8 cellular contexts compared by ENCODE assay signal in genomic region chr4:83010522-83011318, GRCh38. TPM values are rescaled to one million over a fixed set of nuclear protein-coding genes. Genes with fewer than 3 reads are reported as not detected.
DNase-seq lines count a peak whose midpoint lies in the region; ATAC-seq and TF ChIP-seq lines count a peak whose summit lies in the region.

TSS of gene LIN54 (minus strand) at chr4:83010823. CDS start at chr4:82984844, 25,979 bp downstream.

- peak within 1 kb of the TSS; percentile 90 for H3K27ac Mint-ChIP-seq in activated CD4-positive, alpha-beta memory T cell treated with anti-CD3 and anti-CD28 coated beads for 36 hours

- TF ChIP-seq POLR2A in GM18526 (IDR thresholded peaks at IDR 0.05; ENCODE audit: extremely low read depth, insufficient read length) = peak; percentile 49
- TF ChIP-seq POLR2A in right lobe of liver (IDR thresholded peaks at IDR 0.05) = peak; percentile 27

- H3K4me1 Mint-ChIP-seq in activated CD4-positive, alpha-beta memory T cell treated with anti-CD3 and anti-CD28 coated beads for 36 hours (ENCODE audit: low read depth) = peaks cover 47% of the 10 kb centered on the region

- H3K79me2 ChIP-seq in ACC112 (ENCODE audit: control insufficient read depth, insufficient read depth, low read length, unreplicated experiment) = peaks cover 64% of the 10 kb centered on the region

- peak within 1 kb of the TSS; percentile 99 for H3K4me3 Mint-ChIP-seq in activated CD4-positive, alpha-beta memory T cell treated with anti-CD3 and anti-CD28 coated beads for 36 hours

- no peaks in the 10 kb centered on the region for H3K9me3 ChIP-seq in right lobe of liver

- H3K27me3 Mint-ChIP-seq in activated CD4-positive, alpha-beta memory T cell treated with anti-CD3 and anti-CD28 coated beads for 36 hours = no peaks in the 10 kb centered on the region

- TF ChIP-seq CTCF in right lobe of liver (IDR thresholded peaks at IDR 0.05) = no peak

- peak within 1 kb of the TSS; percentile 94 for H2AFZ ChIP-seq in ACC112 (ENCODE audit: low read length, unreplicated experiment)

- H3K27ac ChIP-seq in ACC112 (ENCODE audit: low read depth, low read length) = peak within 1 kb of the TSS; percentile 92
- H3K27ac ChIP-seq in right lobe of liver = peak within 1 kb of the TSS; percentile 69 to 83 (median 76)

- WGBS in right lobe of liver (ENCODE audit: insufficient coverage, low coverage, low lambda C conversion rate, missing lambda C conversion rate) = 2% methylated on average over 15 of the region's 54 CpGs

- peak; percentile 40 for ATAC-seq in HG03095 (IDR thresholded peaks at IDR 0.05; ENCODE audit: unreplicated experiment)
- peak; percentile 66 to 72 (median 70) for ATAC-seq in right lobe of liver

- POLR2A ChIA-PET in activated CD4-positive, alpha-beta memory T cell treated with anti-CD3 and anti-CD28 coated beads for 36 hours (lab: Charles Lee) = interaction anchor here (0.7 to 4.4 kb wide), 4 partner anchors 24 to 111 kb away, joined by 3 to 41 read pairs (median 12); partner anchors contain the start of genes COPS4 and THAP9

- H3K27me3 ChIP-seq in ACC112 (ENCODE audit: insufficient read depth, low read length) = no peaks in the 10 kb centered on the region
- no peaks in the 10 kb centered on the region for H3K27me3 ChIP-seq in right lobe of liver

- DNase-seq in NCI-H82 (lab: John Stamatoyannopoulos, UW) = peak; percentile 67
- peak; percentile 91 for DNase-seq in activated CD4-positive, alpha-beta memory T cell treated with anti-CD3 and anti-CD28 coated beads for 36 hours
- peak; percentile 44 to 81 for DNase-seq in dermis microvascular lymphatic vessel endothelial cell (ENCODE audit: low read depth in 2 of 2)
- peak; percentile 87 to 89 (median 89) for DNase-seq in right lobe of liver
- peak; percentile 77 to 84 for DNase-seq in stimulated activated CD4-positive, alpha-beta T cell treated with anti-CD3 and anti-CD28 coated beads, Interleukin-4, amount 100 ng/mL, for 4 hours

- H3K4me1 ChIP-seq in ACC112 (ENCODE audit: control insufficient read depth, insufficient read depth, low read length, unreplicated experiment) = peaks cover 5% of the 10 kb centered on the region
- H3K4me1 ChIP-seq in right lobe of liver = peaks cover 0 to 23% (median 11%) of the 10 kb centered on the region in 4 donors

- H3K9me3 Mint-ChIP-seq in activated CD4-positive, alpha-beta memory T cell treated with anti-CD3 and anti-CD28 coated beads for 36 hours = no peaks in the 10 kb centered on the region

- no peaks in the 10 kb centered on the region for H3K36me3 ChIP-seq in ACC112 (ENCODE audit: insufficient read depth, low read length)
- H3K36me3 ChIP-seq in right lobe of liver = no peaks in the 10 kb centered on the region

- intact Hi-C loops in activated CD4-positive, alpha-beta memory T cell treated with anti-CD3 and anti-CD28 coated beads for 36 hours (cut with micrococcal nuclease) = loop anchor here (1.0 to 2.0 kb wide), 2 partner anchors 580 to 636 kb away; partner anchors contain the start of genes ENOPH1 and HNRNPDL
- intact Hi-C loops in right lobe of liver (cut with DNase I) = no loop called here

- CTCF ChIA-PET in activated CD4-positive, alpha-beta memory T cell treated with anti-CD3 and anti-CD28 coated beads for 36 hours (lab: Charles Lee) = interaction anchor here (0.7 to 3.2 kb wide), 10 partner anchors 24 to 283 kb away, joined by 3 to 33 read pairs (median 3); partner anchors contain the start of genes COPS4 and THAP9

- H3K4me3 ChIP-seq in ACC112 (ENCODE audit: low read depth, low read length) (peak within 1 kb of the TSS; percentile 89), right lobe of liver (peak within 1 kb of the TSS; percentile 75 to 85 (median 80))

- peaks cover 5% of the 10 kb centered on the region for H3K36me3 Mint-ChIP-seq in activated CD4-positive, alpha-beta memory T cell treated with anti-CD3 and anti-CD28 coated beads for 36 hours

RNA-seq across cellular contexts. Expression of gene LIN54, which starts in this region (rescaled TPM):
- total RNA-seq in activated CD4-positive, alpha-beta memory T cell treated with anti-CD3 and anti-CD28 coated beads for 36 hours = 10 to 100 TPM; 21.5 to 22.7 TPM
- 9.1 and 9.5 TPM in 2 replicates for total RNA-seq in dermis microvascular lymphatic vessel endothelial cell
- 1 to 10 TPM; 5.4 to 8.1 (median 6.0) TPM for total RNA-seq in right lobe of liver

Comparison
In these comparisons a context has a peak if more than half of its experiments do, and no peak if none do; other contexts are left out.
1. Peak in every context shown above with its lines: DNase-seq, ATAC-seq, H3K4me3 ChIP-seq and H3K27ac ChIP-seq.